ENCODE assay signal across 8 cellular contexts in genomic region chr5:139341187-139341688, GRCh38. TPM values are rescaled to one million over a fixed set of nuclear protein-coding genes. Genes with fewer than 3 reads are reported as not detected.
DNase-seq lines count a peak whose midpoint lies in the region; ATAC-seq, FAIRE-seq and TF ChIP-seq lines count a peak whose summit lies in the region.

No MANE protein-coding gene starts in this region.

- no peak overlapping the region for H3K23ac ChIP-seq in mesenchymal stem cell (ENCODE audit: low read length in 2 of 2)

- H3K9ac ChIP-seq in K562 (ENCODE audit: insufficient read depth in 1 of 2, low read depth in 2 of 2, low read length in 2 of 2), result peak overlapping the region; percentile 99 to 100
- peak overlapping the region; percentile 100 for H3K9ac ChIP-seq in mesenchymal stem cell (ENCODE audit: low read length)

- peak overlapping the region; percentile 90 to 91; a peak in 5 of 6 replicates for H3K27ac ChIP-seq in A549
- H3K27ac ChIP-seq in K562 (ENCODE audit: extremely low read depth, low read depth, low read length), result peak overlapping the region; percentile 3; the same call in 1 of the 3 replicates
- peak overlapping the region; percentile 7 for H3K27ac ChIP-seq in mesenchymal stem cell (ENCODE audit: low read length, poor library complexity, severe bottlenecking)

- no peak overlapping the region for H3K14ac ChIP-seq in mesenchymal stem cell (ENCODE audit: low read length in 2 of 2)

- H2BK15ac ChIP-seq in mesenchymal stem cell (ENCODE audit: low read depth, poor library complexity, severe bottlenecking), result no peak overlapping the region

- H3K79me2 ChIP-seq in K562 (ENCODE audit: control insufficient read depth, insufficient read depth, low read length), result peaks cover 45% of the 10 kb centered on the region

- TF ChIP-seq RAD21 in A549 (conservative IDR thresholded peaks at IDR 0.05 in 1 of 2, IDR thresholded peaks at IDR 0.05 in 1 of 2), result no peak
- no peak for TF ChIP-seq RAD21 in K562 (CRISPR knock-in tag; conservative IDR thresholded peaks at IDR 0.05 in 1 of 2, IDR thresholded peaks at IDR 0.05 in 1 of 2)

- H3K27me3 ChIP-seq in K562 (ENCODE audit: control insufficient read depth in 2 of 2, insufficient read depth in 2 of 2, low read length in 2 of 2) (no peaks in the 10 kb centered on the region), mesenchymal stem cell (ENCODE audit: control insufficient read depth in 1 of 2, insufficient read depth in 1 of 2, low read length in 2 of 2) (no peaks in the 10 kb centered on the region)

- H2AK5ac ChIP-seq in mesenchymal stem cell (ENCODE audit: low read length, severe bottlenecking), result no peak overlapping the region

- no peak for TF ChIP-seq POLR2A in A549 (IDR thresholded peaks at IDR 0.05; ENCODE audit: low read length)
- TF ChIP-seq POLR2A in K562 (conservative IDR thresholded peaks at IDR 0.05), result no peak

- intact Hi-C loops in K562 (cut with micrococcal nuclease), result loop anchor here (2.0 to 5.0 kb wide), 4 partner anchors 44 to 764 kb away; partner anchors contain the start of genes HSPA9 and SPATA24

- peak in 1 of 2 experiments; percentile 92; a peak in 4 of 6 replicates for ATAC-seq in A549
- peak; percentile 9 for ATAC-seq in HG02763 (IDR thresholded peaks at IDR 0.05; ENCODE audit: unreplicated experiment)
- ATAC-seq in K562, result no peak
- no peak for ATAC-seq in GM18502 (IDR thresholded peaks at IDR 0.05; ENCODE audit: poor library complexity, unreplicated experiment)

- peak overlapping the region in 1 of 2 experiments; percentile 22 for H3K4ac ChIP-seq in mesenchymal stem cell (ENCODE audit: low read depth in 1 of 2, low read length in 2 of 2)

- TF ChIP-seq EP300 in A549 (IDR thresholded peaks at IDR 0.05), result no peak
- TF ChIP-seq EP300 in K562 (IDR thresholded peaks at IDR 0.05; ENCODE audit: low read length), result no peak

- no peak overlapping the region for H2BK12ac ChIP-seq in mesenchymal stem cell (ENCODE audit: low read length in 2 of 2)

- H3K9me1 ChIP-seq in K562 (ENCODE audit: control insufficient read depth, insufficient read depth, low read length), result no peaks in the 10 kb centered on the region

- FAIRE-seq in A549 (lab: Jason Lieb, UNC), result no peak
- no peak for FAIRE-seq in K562 (lab: Jason Lieb, UNC)

- H3K4me1 ChIP-seq in A549, result peaks cover 19% of the 10 kb centered on the region; the same call in 2 of the 3 replicates
- H3K4me1 ChIP-seq in K562 (replicated peaks in 1 of 2; ENCODE audit: control insufficient read depth in 2 of 2, insufficient read depth in 2 of 2, low read length in 2 of 2), result peaks cover 11 to 13% of the 10 kb centered on the region in 2 experiments; a peak in 3 of 5 replicates
- peaks cover 3% of the 10 kb centered on the region for H3K4me1 ChIP-seq in mesenchymal stem cell (ENCODE audit: control insufficient read depth, insufficient read depth, low read depth, low read length)

- DNase-seq in A549 (ENCODE audit: low read depth in 1 of 2, low spot score in 1 of 2) (no peak), K562 (ENCODE audit: extremely low read depth in 1 of 4, low spot score in 3 of 4) (no peak), mesenchymal stem cell (no peak), GM19240 (ENCODE audit: insufficient read length, low spot score) (no peak), NAMALWA (ENCODE audit: low spot score) (no peak), COR-L47 (lab: John Stamatoyannopoulos, UW) (no peak)

- in situ Hi-C loops in K562 (cut with MboI), result no loop called here

- BruUV-seq in K562 (replicated peaks; lab: Mats Ljungman, UMichigan), result no TSS peak

- H3K4me3 ChIP-seq in A549 (peak overlapping the region; percentile 81), K562 (peak overlapping the region; percentile 86), mesenchymal stem cell (ENCODE audit: insufficient read depth in 1 of 2, low read depth in 1 of 2, low read length in 2 of 2) (peak overlapping the region; percentile 28 to 99)

- H3K4me2 ChIP-seq in A549, result peak overlapping the region; percentile 94
- peak overlapping the region; percentile 91 for H3K4me2 ChIP-seq in K562 (ENCODE audit: insufficient read depth, low read length)
- H3K4me2 ChIP-seq in mesenchymal stem cell (ENCODE audit: low read length, poor library complexity, severe bottlenecking), result peak overlapping the region; percentile 68

- H3K9me3 ChIP-seq in A549 (no peaks in the 10 kb centered on the region), K562 (replicated peaks; ENCODE audit: control insufficient read depth, insufficient read depth, low read depth, low read length) (no peaks in the 10 kb centered on the region), mesenchymal stem cell (ENCODE audit: control insufficient read depth, low read length) (no peaks in the 10 kb centered on the region)

- H3K18ac ChIP-seq in mesenchymal stem cell (ENCODE audit: low read depth in 1 of 2, low read length in 2 of 2), result no peak overlapping the region

- no peaks in the 10 kb centered on the region for H3K79me1 ChIP-seq in mesenchymal stem cell (replicated peaks; ENCODE audit: low read length, poor library complexity, severe bottlenecking)

- H2BK5ac ChIP-seq in mesenchymal stem cell (ENCODE audit: low read depth, low read length, poor library complexity, severe bottlenecking), result no peak overlapping the region

- H2AFZ ChIP-seq in K562 (ENCODE audit: low read depth, low read length) (peak overlapping the region; percentile 92), mesenchymal stem cell (ENCODE audit: low read depth, low read length) (peak overlapping the region; percentile 76)

- POLR2A ChIA-PET in A549 (lab: Yijun Ruan, JAX), result interaction anchor here (1.1 to 2.7 kb wide), 9 partner anchors 9 to 67 kb away, joined by 3 to 38 read pairs (median 8); partner anchors contain the start of gene MATR3
- POLR2A ChIA-PET in K562 (lab: Yijun Ruan, JAX), result interaction anchor here (0.6 to 3.3 kb wide), 18 partner anchors 10 to 766 kb away, joined by 3 to 26 read pairs (median 3); partner anchors contain the start of genes HSPA9 and MATR3

- H4K20me1 ChIP-seq in K562 (replicated peaks; ENCODE audit: control insufficient read depth, insufficient read depth, low read length), result peaks cover 26% of the 10 kb centered on the region

- TF ChIP-seq CTCF in A549 (IDR thresholded peaks at IDR 0.05), result no peak
- no peak for TF ChIP-seq CTCF in K562 (IDR thresholded peaks at IDR 0.05 in 2 of 3, conservative IDR thresholded peaks at IDR 0.05 in 1 of 3; ENCODE audit: insufficient read depth in 2 of 3, low read depth in 1 of 3, low read length in 3 of 3)

- H4K8ac ChIP-seq in mesenchymal stem cell (ENCODE audit: low read length), result no peak overlapping the region

- H3K36me3 ChIP-seq in K562 (ENCODE audit: control insufficient read depth, insufficient read depth, low read length) (peaks cover 14% of the 10 kb centered on the region), mesenchymal stem cell (ENCODE audit: control insufficient read depth in 1 of 2, insufficient read depth in 2 of 2, low read depth in 1 of 2, low read length in 2 of 2) (peaks cover 4 to 9% of the 10 kb centered on the region in 2 experiments)

- WGBS in A549 (ENCODE audit: missing lambda C conversion rate), result 9% methylated on average over 14 of the region's 17 CpGs
- 9% methylated on average over 17 of the region's 17 CpGs for WGBS in K562 (ENCODE audit: insufficient coverage, low coverage, missing lambda C conversion rate)
- 14% methylated on average over 15 of the region's 17 CpGs for WGBS in mesenchymal stem cell

- CTCF ChIA-PET in A549 (lab: Yijun Ruan, JAX), result interaction anchor here (0.8 to 2.7 kb wide), 17 partner anchors 9 to 522 kb away, joined by 3 to 17 read pairs (median 5); no protein-coding TSS in a partner anchor
- CTCF ChIA-PET in K562 (lab: Yijun Ruan, JAX; ENCODE audit: low intra/inter-chr PET ratio), result no interaction called here

- no peak overlapping the region for H2BK120ac ChIP-seq in mesenchymal stem cell (ENCODE audit: low read depth, low read length)

- H4K91ac ChIP-seq in mesenchymal stem cell (ENCODE audit: low read length), result no peak overlapping the region

RNA-seq across cellular contexts. Expression of gene PAIP2, which starts 0.4 kb away (rescaled TPM):
- 91.4 and 128 TPM in 2 replicates for polyA plus RNA-seq in A549 (2011; rRNA removed)
- 47.4 and 63.5 TPM in 2 replicates for polyA plus RNA-seq in A549 (2012; cell fraction: cytosol; rRNA removed)
- polyA plus RNA-seq in A549 (2012; cell fraction: nucleus; rRNA removed), result 14.1 and 18.3 TPM in 2 replicates
- 95.3 to 109 TPM (median 98.2 TPM) in 3 replicates for polyA plus RNA-seq in A549 (2017; fragmentation: RNase III; extraction: RNeasy Plus Mini Kit Qiagen cat#74134 plus additional on column Dnase treatment)
- 21.7 and 22.6 TPM in 2 replicates for polyA minus RNA-seq in A549 (2011; rRNA and poly(A)+ RNA removed)
- total RNA-seq in K562 (2011; cell fraction: chromatin; rRNA removed; ENCODE audit: low replicate concordance), result 45.9 and 94.2 TPM in 2 replicates
- 26.8 and 27.1 TPM in 2 replicates for total RNA-seq in K562 (2011; cell fraction: nucleolus; rRNA removed)
- 49.4 and 71.2 TPM in 2 replicates for total RNA-seq in K562 (2011; cell fraction: nucleoplasm; rRNA removed)
- 84.5 and 89.3 TPM in 2 replicates for total RNA-seq in K562 (2014; rRNA removed)
- total RNA-seq in K562 (2014; rRNA removed; fragmentation: Illumina TruSeq; extraction: Trizol), result 96.6 and 114 TPM in 2 replicates
- 67.0 and 78.3 TPM in 2 replicates for total RNA-seq in K562 (2015; rRNA removed; fragmentation: Illumina TruSeq; extraction: Trizol)
- total RNA-seq in K562 (2021), result 100 and 108 TPM in 2 replicates
- 148 and 173 TPM in 2 replicates for polyA plus RNA-seq in K562 (2011; rRNA removed)
- 36.9 and 70.8 TPM in 2 replicates for polyA plus RNA-seq in K562 (2011; cell fraction: cytosol; rRNA removed)
- 19.2 and 31.0 TPM in 2 replicates for polyA plus RNA-seq in K562 (2011; cell fraction: nucleus; rRNA removed)
- 115 and 142 TPM in 2 replicates for polyA plus RNA-seq in K562 (2012)
- 177 and 187 TPM in 2 replicates for polyA plus RNA-seq in K562 (2014; fragmentation: Illumina TruSeq; extraction: Trizol)
- polyA plus RNA-seq in K562 (2014; fragmentation: Nextera tagmentation; extraction: Ambion mirVana), result 100 to 1,000 TPM; 152 to 180 TPM
- 114 and 128 TPM in 2 replicates for polyA plus RNA-seq in K562 (2014; rRNA removed)
- polyA minus RNA-seq in K562 (2011; rRNA and poly(A)+ RNA removed), result 101 and 135 TPM in 2 replicates
- 59.9 and 67.9 TPM in 2 replicates for polyA minus RNA-seq in K562 (2011; cell fraction: cytosol; rRNA and poly(A)+ RNA removed)
- 12.5 and 26.5 TPM in 2 replicates for polyA minus RNA-seq in K562 (2011; cell fraction: nucleus; rRNA and poly(A)+ RNA removed)
- 70.9 TPM for polyA plus RNA-seq in mesenchymal stem cell (2013, experiment 1 of 2)
- polyA plus RNA-seq in mesenchymal stem cell (2013, experiment 2 of 2), result 73.8 TPM

RNA-seq across cellular contexts. Expression of gene SLC23A1, which starts 41.9 kb away (rescaled TPM):
- polyA plus RNA-seq in A549 (2011; rRNA removed) (7.7 and 9.5 TPM in 2 replicates), A549 (2017; fragmentation: RNase III; extraction: RNeasy Plus Mini Kit Qiagen cat#74134 plus additional on column Dnase treatment) (4.0 to 5.1 TPM (median 4.3 TPM) in 3 replicates), K562 (2011; rRNA removed) (0.08 TPM in 1 of 2 replicates, not detected in the other), K562 (2014; fragmentation: Illumina TruSeq; extraction: Trizol) (0.04 TPM in 1 of 2 replicates, not detected in the other), K562 (2014; fragmentation: Nextera tagmentation; extraction: Ambion mirVana) (under 1 TPM; 0.03 to 0.06 TPM), K562 (2014; rRNA removed) (0.20 TPM in 1 of 2 replicates, not detected in the other)
- 3.4 and 5.1 TPM in 2 replicates for polyA plus RNA-seq in A549 (2012; cell fraction: cytosol; rRNA removed)
- 19.6 and 21.5 TPM in 2 replicates for polyA plus RNA-seq in A549 (2012; cell fraction: nucleus; rRNA removed)
- polyA minus RNA-seq in A549 (2011; rRNA and poly(A)+ RNA removed), result 17.8 and 19.6 TPM in 2 replicates
- total RNA-seq in K562 (2011; cell fraction: chromatin; rRNA removed; ENCODE audit: low replicate concordance), result 1.0 TPM in 1 of 2 replicates, not detected in the other
- 0.79 and 1.2 TPM in 2 replicates for total RNA-seq in K562 (2011; cell fraction: nucleolus; rRNA removed)
- total RNA-seq in K562 (2011; cell fraction: nucleoplasm; rRNA removed), result 1.5 and 1.7 TPM in 2 replicates
- total RNA-seq in K562 (2014; rRNA removed) (not detected in 2 replicates), K562 (2014; rRNA removed; fragmentation: Illumina TruSeq; extraction: Trizol) (not detected in 2 replicates), K562 (2015; rRNA removed; fragmentation: Illumina TruSeq; extraction: Trizol) (not detected in 2 replicates), K562 (2021) (0.40 TPM in 1 of 2 replicates, not detected in the other)
- polyA plus RNA-seq in K562 (2011; cell fraction: cytosol; rRNA removed), result 0.10 TPM in 1 of 2 replicates, not detected in the other
- polyA plus RNA-seq in K562 (2011; cell fraction: nucleus; rRNA removed), result 0.37 and 0.81 TPM in 2 replicates
- 0.25 and 0.58 TPM in 2 replicates for polyA plus RNA-seq in K562 (2012)
- 0.21 TPM in 1 of 2 replicates, not detected in the other for polyA minus RNA-seq in K562 (2011; rRNA and poly(A)+ RNA removed)
- polyA minus RNA-seq in K562 (2011; cell fraction: cytosol; rRNA and poly(A)+ RNA removed), result not detected in 2 replicates
- polyA minus RNA-seq in K562 (2011; cell fraction: nucleus; rRNA and poly(A)+ RNA removed), result 0.13 TPM in 1 of 2 replicates, not detected in the other
- not detected for polyA plus RNA-seq in mesenchymal stem cell (2013, experiment 1 of 2)
- polyA plus RNA-seq in mesenchymal stem cell (2013, experiment 2 of 2), result not detected

RNA-seq across cellular contexts. Expression of gene MATR3, which starts 47.7 kb away (rescaled TPM):
- polyA plus RNA-seq in A549 (2011; rRNA removed) (157 and 178 TPM in 2 replicates), A549 (2017; fragmentation: RNase III; extraction: RNeasy Plus Mini Kit Qiagen cat#74134 plus additional on column Dnase treatment) (181 to 189 TPM (median 187 TPM) in 3 replicates), K562 (2011; rRNA removed) (194 and 263 TPM in 2 replicates), K562 (2014; fragmentation: Illumina TruSeq; extraction: Trizol) (232 and 298 TPM in 2 replicates), K562 (2014; fragmentation: Nextera tagmentation; extraction: Ambion mirVana) (100 to 1,000 TPM; 150 to 299 TPM), K562 (2014; rRNA removed) (205 and 218 TPM in 2 replicates)
- polyA plus RNA-seq in A549 (2012; cell fraction: cytosol; rRNA removed), result 30.2 and 39.2 TPM in 2 replicates
- polyA plus RNA-seq in A549 (2012; cell fraction: nucleus; rRNA removed), result 40.1 and 59.7 TPM in 2 replicates
- 175 and 206 TPM in 2 replicates for polyA minus RNA-seq in A549 (2011; rRNA and poly(A)+ RNA removed)
- total RNA-seq in K562 (2011; cell fraction: chromatin; rRNA removed; ENCODE audit: low replicate concordance), result 196 and 552 TPM in 2 replicates
- total RNA-seq in K562 (2011; cell fraction: nucleolus; rRNA removed), result 73.5 and 120 TPM in 2 replicates
- total RNA-seq in K562 (2011; cell fraction: nucleoplasm; rRNA removed), result 284 and 429 TPM in 2 replicates
- total RNA-seq in K562 (2014; rRNA removed) (112 and 234 TPM in 2 replicates), K562 (2014; rRNA removed; fragmentation: Illumina TruSeq; extraction: Trizol) (425 and 528 TPM in 2 replicates), K562 (2015; rRNA removed; fragmentation: Illumina TruSeq; extraction: Trizol) (378 and 402 TPM in 2 replicates), K562 (2021) (179 and 209 TPM in 2 replicates)
- 69.5 and 129 TPM in 2 replicates for polyA plus RNA-seq in K562 (2011; cell fraction: cytosol; rRNA removed)
- 124 and 148 TPM in 2 replicates for polyA plus RNA-seq in K562 (2011; cell fraction: nucleus; rRNA removed)
- 190 and 210 TPM in 2 replicates for polyA plus RNA-seq in K562 (2012)
- polyA minus RNA-seq in K562 (2011; rRNA and poly(A)+ RNA removed), result 405 and 437 TPM in 2 replicates
- polyA minus RNA-seq in K562 (2011; cell fraction: cytosol; rRNA and poly(A)+ RNA removed), result 193 and 262 TPM in 2 replicates
- 99.6 and 227 TPM in 2 replicates for polyA minus RNA-seq in K562 (2011; cell fraction: nucleus; rRNA and poly(A)+ RNA removed)
- polyA plus RNA-seq in mesenchymal stem cell (2013, experiment 1 of 2), result 104 TPM
- polyA plus RNA-seq in mesenchymal stem cell (2013, experiment 2 of 2), result 105 TPM

RNA-seq across cellular contexts. Expression of gene MZB1, which starts 48.5 kb away (rescaled TPM):
- polyA plus RNA-seq in A549 (2011; rRNA removed) (0.09 TPM in 1 of 2 replicates, not detected in the other), A549 (2017; fragmentation: RNase III; extraction: RNeasy Plus Mini Kit Qiagen cat#74134 plus additional on column Dnase treatment) (0.09 to 0.14 TPM in 2 of 3 replicates, not detected in the other), K562 (2011; rRNA removed) (0.13 and 0.15 TPM in 2 replicates), K562 (2014; fragmentation: Illumina TruSeq; extraction: Trizol) (not detected in 2 replicates), K562 (2014; fragmentation: Nextera tagmentation; extraction: Ambion mirVana) (not detected), K562 (2014; rRNA removed) (0.13 TPM in 1 of 2 replicates, not detected in the other)
- polyA plus RNA-seq in A549 (2012; cell fraction: cytosol; rRNA removed), result 0.05 TPM in 2 replicates
- 0.10 and 0.12 TPM in 2 replicates for polyA plus RNA-seq in A549 (2012; cell fraction: nucleus; rRNA removed)
- 0.15 and 0.17 TPM in 2 replicates for polyA minus RNA-seq in A549 (2011; rRNA and poly(A)+ RNA removed)
- total RNA-seq in K562 (2011; cell fraction: chromatin; rRNA removed; ENCODE audit: low replicate concordance), result 0.65 and 3.0 TPM in 2 replicates
- total RNA-seq in K562 (2011; cell fraction: nucleolus; rRNA removed), result 1.6 and 2.5 TPM in 2 replicates
- 0.73 and 1.3 TPM in 2 replicates for total RNA-seq in K562 (2011; cell fraction: nucleoplasm; rRNA removed)
- total RNA-seq in K562 (2014; rRNA removed) (0.37 TPM in 1 of 2 replicates, not detected in the other), K562 (2014; rRNA removed; fragmentation: Illumina TruSeq; extraction: Trizol) (not detected in 2 replicates), K562 (2015; rRNA removed; fragmentation: Illumina TruSeq; extraction: Trizol) (not detected in 2 replicates), K562 (2021) (0.31 TPM in 2 replicates)
- polyA plus RNA-seq in K562 (2011; cell fraction: cytosol; rRNA removed), result not detected in 2 replicates
- polyA plus RNA-seq in K562 (2011; cell fraction: nucleus; rRNA removed), result 0.29 and 0.36 TPM in 2 replicates
- 0.13 and 0.89 TPM in 2 replicates for polyA plus RNA-seq in K562 (2012)
- polyA minus RNA-seq in K562 (2011; rRNA and poly(A)+ RNA removed), result 0.14 TPM in 1 of 2 replicates, not detected in the other
- polyA minus RNA-seq in K562 (2011; cell fraction: cytosol; rRNA and poly(A)+ RNA removed), result not detected in 2 replicates
- 0.13 and 0.78 TPM in 2 replicates for polyA minus RNA-seq in K562 (2011; cell fraction: nucleus; rRNA and poly(A)+ RNA removed)
- polyA plus RNA-seq in mesenchymal stem cell (2013, experiment 1 of 2), result not detected
- not detected for polyA plus RNA-seq in mesenchymal stem cell (2013, experiment 2 of 2)

RNA-seq across cellular contexts. Expression of gene PROB1, which starts 53.7 kb away (rescaled TPM):
- polyA plus RNA-seq in A549 (2011; rRNA removed), result 0.23 and 0.33 TPM in 2 replicates
- 0.22 and 0.38 TPM in 2 replicates for polyA plus RNA-seq in A549 (2012; cell fraction: cytosol; rRNA removed)
- polyA plus RNA-seq in A549 (2012; cell fraction: nucleus; rRNA removed), result 1.8 and 1.9 TPM in 2 replicates
- 0.47 to 0.67 TPM (median 0.48 TPM) in 3 replicates for polyA plus RNA-seq in A549 (2017; fragmentation: RNase III; extraction: RNeasy Plus Mini Kit Qiagen cat#74134 plus additional on column Dnase treatment)
- 0.41 and 0.54 TPM in 2 replicates for polyA minus RNA-seq in A549 (2011; rRNA and poly(A)+ RNA removed)
- 1.1 and 4.1 TPM in 2 replicates for total RNA-seq in K562 (2011; cell fraction: chromatin; rRNA removed; ENCODE audit: low replicate concordance)
- total RNA-seq in K562 (2011; cell fraction: nucleolus; rRNA removed), result 3.4 and 4.3 TPM in 2 replicates
- total RNA-seq in K562 (2011; cell fraction: nucleoplasm; rRNA removed), result 2.1 and 2.2 TPM in 2 replicates
- 1.1 and 1.2 TPM in 2 replicates for total RNA-seq in K562 (2014; rRNA removed)
- total RNA-seq in K562 (2014; rRNA removed; fragmentation: Illumina TruSeq; extraction: Trizol), result 0.33 and 0.35 TPM in 2 replicates
- 0.58 and 0.75 TPM in 2 replicates for total RNA-seq in K562 (2015; rRNA removed; fragmentation: Illumina TruSeq; extraction: Trizol)
- total RNA-seq in K562 (2021), result 1.6 and 1.8 TPM in 2 replicates
- 0.45 and 0.47 TPM in 2 replicates for polyA plus RNA-seq in K562 (2011; rRNA removed)
- polyA plus RNA-seq in K562 (2011; cell fraction: cytosol; rRNA removed), result 0.47 and 1.6 TPM in 2 replicates
- 1.3 and 2.6 TPM in 2 replicates for polyA plus RNA-seq in K562 (2011; cell fraction: nucleus; rRNA removed)
- 0.85 and 3.5 TPM in 2 replicates for polyA plus RNA-seq in K562 (2012)
- polyA plus RNA-seq in K562 (2014; fragmentation: Illumina TruSeq; extraction: Trizol), result 0.42 and 0.57 TPM in 2 replicates
- under 1 TPM; 0.01 TPM for polyA plus RNA-seq in K562 (2014; fragmentation: Nextera tagmentation; extraction: Ambion mirVana)
- polyA plus RNA-seq in K562 (2014; rRNA removed), result 1.2 and 1.5 TPM in 2 replicates
- 0.27 and 0.60 TPM in 2 replicates for polyA minus RNA-seq in K562 (2011; rRNA and poly(A)+ RNA removed)
- polyA minus RNA-seq in K562 (2011; cell fraction: cytosol; rRNA and poly(A)+ RNA removed), result 0.76 TPM in 1 of 2 replicates, not detected in the other
- 0.67 and 0.94 TPM in 2 replicates for polyA minus RNA-seq in K562 (2011; cell fraction: nucleus; rRNA and poly(A)+ RNA removed)
- polyA plus RNA-seq in mesenchymal stem cell (2013, experiment 1 of 2), result 0.76 TPM
- polyA plus RNA-seq in mesenchymal stem cell (2013, experiment 2 of 2), result 0.82 TPM

Comparison
In these comparisons a context has a peak if more than half of its experiments do, and no peak if none do; other contexts are left out.
1. H3K27ac ChIP-seq: peak in every context shown above with its lines; median percentile 90 in A549; 7 in mesenchymal stem cell; 3 in K562.
2. Of the 35 proteins assayed by ChIP-seq in both K562 and A549: peak only in K562: HDAC2; only in A549: BHLHE40 and MAFK; in both: none; in neither: 32.